ENCODE assay signal across 21 cellular contexts in the genomic region with DNA sequence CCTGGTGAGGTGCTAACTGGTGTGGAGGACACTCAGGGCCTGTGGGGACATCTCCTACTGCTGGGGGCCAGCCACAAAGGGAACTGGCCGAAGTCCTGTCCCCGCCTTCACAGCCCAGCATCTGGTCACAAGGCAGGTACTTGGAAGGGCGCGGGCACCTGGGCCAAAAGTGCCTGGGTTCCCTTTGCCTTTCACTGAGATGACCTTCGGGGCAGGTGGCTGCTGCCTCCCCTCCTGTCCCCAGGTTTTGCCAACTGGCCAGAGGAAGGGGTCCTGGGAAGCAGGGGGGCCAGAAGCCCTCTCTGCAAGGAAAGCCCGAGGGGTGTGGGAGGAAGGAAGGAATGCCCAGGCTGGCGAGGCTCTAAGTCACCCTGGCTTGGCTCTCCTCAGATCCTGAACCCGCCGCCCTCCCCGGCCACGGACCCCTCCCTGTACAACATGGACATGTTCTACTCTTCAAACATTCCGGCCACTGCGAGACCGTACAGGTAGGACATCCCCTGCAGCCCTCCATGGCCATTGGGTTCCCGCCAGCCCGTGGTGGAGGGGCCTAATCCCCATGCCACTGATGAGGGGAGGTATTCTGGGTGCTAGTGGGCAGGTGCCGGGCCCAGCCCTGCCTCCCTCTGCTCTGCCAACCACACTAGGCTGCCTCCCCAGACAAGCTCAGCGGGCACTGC. TPM values are rescaled to one million over a fixed set of nuclear protein-coding genes. Genes with fewer than 3 reads are reported as not detected.
DNase-seq lines count a peak whose midpoint lies in the region; ATAC-seq and TF ChIP-seq lines count a peak whose summit lies in the region.
"Had no signal": no experiment of that assay in that cellular context is flagged by ENCODE, and none has a peak within 500 bp of the region (broad histone marks: within the 10 kb centered on the region; RNA-seq: fewer than 3 reads in every experiment).

No MANE protein-coding gene starts in this region.

- no peaks in the 10 kb centered on the region for H3K9me3 Mint-ChIP-seq in H9
- H3K9me3 Mint-ChIP-seq in effector memory CD8-positive, alpha-beta T cell: no peaks in the 10 kb centered on the region
- H3K9me3 Mint-ChIP-seq: CD8-positive, alpha-beta T cell had no signal

- H3K9me3 ChIP-seq in H9 (ENCODE audit: control insufficient read depth, low read depth, low read length): no peaks in the 10 kb centered on the region
- H3K9me3 ChIP-seq in osteoblast (ENCODE audit: low read depth, low read length): no peaks in the 10 kb centered on the region
- no peaks in the 10 kb centered on the region for H3K9me3 ChIP-seq in GM23248 (ENCODE audit: low read depth)
- H3K9me3 ChIP-seq: Peyer's patch had no signal

- H3K23ac ChIP-seq in H9 (ENCODE audit: insufficient read length, low read depth, low read length): no peak overlapping the region

- H4K8ac ChIP-seq in H9 (replicated peaks; ENCODE audit: insufficient read length, low read depth, low read length): no peak overlapping the region

- no peaks in the 10 kb centered on the region for H3K27me3 Mint-ChIP-seq in H9 (ENCODE audit: low read depth)
- no peaks in the 10 kb centered on the region for H3K27me3 Mint-ChIP-seq in effector memory CD8-positive, alpha-beta T cell

- H4K91ac ChIP-seq in H9 (ENCODE audit: insufficient read length, low read depth, low read length): no peak overlapping the region

- no peak overlapping the region for H3K4me3 Mint-ChIP-seq in H9
- H3K4me3 Mint-ChIP-seq in effector memory CD8-positive, alpha-beta T cell: no peak overlapping the region
- H3K4me3 Mint-ChIP-seq: CD8-positive, alpha-beta T cell had no signal

- peak overlapping the region in 2 of 3 experiments; percentile 20 to 67; a peak in 1 of 7 replicates for H3K27ac Mint-ChIP-seq in H9
- no peak overlapping the region for H3K27ac Mint-ChIP-seq in effector memory CD8-positive, alpha-beta T cell
- H3K27ac Mint-ChIP-seq: CD8-positive, alpha-beta T cell had no signal

- no peaks in the 10 kb centered on the region for H3K9me2 ChIP-seq in GM23248 (ENCODE audit: insufficient read depth)

- H3K23me2 ChIP-seq in H9 (ENCODE audit: insufficient read length, low read depth, low read length, poor library complexity, severe bottlenecking): no peaks in the 10 kb centered on the region

- H2BK15ac ChIP-seq in H9 (ENCODE audit: low read depth, low read length): no peak overlapping the region

- no peak overlapping the region for H2BK20ac ChIP-seq in H9 (ENCODE audit: low read depth, low read length, poor library complexity, severe bottlenecking)

- TF ChIP-seq CTCF in H9 (conservative IDR thresholded peaks at IDR 0.05): no peak
- TF ChIP-seq CTCF in osteoblast (IDR thresholded peaks at IDR 0.05; ENCODE audit: extremely low read depth, low read depth, low read length): no peak

- peaks cover 18 to 30% (median 26%) of the 10 kb centered on the region in 3 experiments for H3K36me3 Mint-ChIP-seq in H9 (ENCODE audit: insufficient read depth in 1 of 3, low read depth in 3 of 3)
- no peaks in the 10 kb centered on the region for H3K36me3 Mint-ChIP-seq in effector memory CD8-positive, alpha-beta T cell (ENCODE audit: insufficient read depth)
- H3K36me3 Mint-ChIP-seq: CD8-positive, alpha-beta T cell had no signal

- DNase-seq in DMS53 (lab: John Stamatoyannopoulos, UW) (peak; percentile 52), DMS53 treated with DMSO at 0.1 percent for 48 hours (lab: John Stamatoyannopoulos, UW; ENCODE audit: unreplicated experiment) (no peak), H9 (no peak), left lobe of liver (ENCODE audit: low spot score) (no peak), osteoblast (ENCODE audit: insufficient read length, low spot score, missing footprints) (peak; percentile 15), GDM1 (lab: John Stamatoyannopoulos, UW) (no peak), GM23248 (no peak)
- no peak for DNase-seq in effector memory CD8-positive, alpha-beta T cell
- DNase-seq: H7, IMR-90, Karpas-422, MM.1S, NCI-H1092 treated with DMSO at 0.1 percent for 48 hours, NCI-H1694, NCI-H2107, NCI-H2227 treated with DMSO at 0.1 percent for 48 hours, NCI-H524 treated with DMSO at 0.1 percent for 48 hours, SIG-M5 had no signal

- H3K4ac ChIP-seq in H9 (ENCODE audit: low read depth, low read length): no peak overlapping the region

- H3K4me3 ChIP-seq in osteoblast (ENCODE audit: insufficient read depth, low read length) (no peak overlapping the region), GM23248 (no peak overlapping the region)
- H3K4me3 ChIP-seq: Peyer's patch had no signal

- WGBS in H9 (ENCODE audit: extremely low coverage, insufficient read length, low lambda C conversion rate): no CpG with 5 or more reads among the region's 18 CpGs
- 85 to 88% methylated on average over 18 of the region's 18 CpGs for WGBS in GM23248 (ENCODE audit: low coverage in 1 of 2, low lambda C conversion rate in 2 of 2, missing lambda C conversion rate in 2 of 2), 2 experiments

- H3T11ph ChIP-seq in H9 (ENCODE audit: low read length): no peak overlapping the region

- no peak overlapping the region for H2AFZ ChIP-seq in H9 (ENCODE audit: low read length)
- H2AFZ ChIP-seq in osteoblast (ENCODE audit: low read length): no peak overlapping the region
- H2AFZ ChIP-seq in GM23248: no peak overlapping the region

- peak; percentile 13 for ATAC-seq in left lobe of liver
- no peak for ATAC-seq in effector memory CD8-positive, alpha-beta T cell (replicated peaks)

- no peak overlapping the region for H2BK12ac ChIP-seq in H9 (ENCODE audit: insufficient read length, low read depth, low read length)

- 0 out of 2 replicates have a peak, but pooled peaks cover 6% of the 10 kb centered on the region for H3F3A ChIP-seq in GM23248 (ENCODE audit: insufficient read depth)

- no peak overlapping the region for H3K18ac ChIP-seq in H9 (ENCODE audit: insufficient read length, low read depth, low read length)

- H3K4me1 ChIP-seq in H9 (ENCODE audit: insufficient read depth, low read length) (no peaks in the 10 kb centered on the region), osteoblast (ENCODE audit: insufficient read depth, low read length) (peaks cover 5% of the 10 kb centered on the region), GM23248 (ENCODE audit: insufficient read depth) (0 out of 2 replicates have a peak, but pooled peaks cover 5% of the 10 kb centered on the region)

- H3K56ac ChIP-seq in H9 (ENCODE audit: insufficient read length, low read depth, low read length): no peak overlapping the region

- H3K27ac ChIP-seq in H9 (ENCODE audit: insufficient read length, low read depth, low read length): no peak overlapping the region
- H3K27ac ChIP-seq in osteoblast (ENCODE audit: low read depth, low read length): no peak overlapping the region
- H3K27ac ChIP-seq in GM23248: no peak overlapping the region
- H3K27ac ChIP-seq: 22Rv1, Peyer's patch had no signal

- H2BK120ac ChIP-seq in H9 (ENCODE audit: low read depth, low read length, poor library complexity, severe bottlenecking): no peak overlapping the region

- no peak overlapping the region for H4K5ac ChIP-seq in H9 (ENCODE audit: insufficient read length, low read depth, low read length)

- H3K14ac ChIP-seq in H9 (ENCODE audit: insufficient read depth, low read length): no peak overlapping the region

- no peak overlapping the region for H2BK5ac ChIP-seq in H9 (ENCODE audit: insufficient read length, low read length)

- no peaks in the 10 kb centered on the region for H3K79me1 ChIP-seq in H9 (ENCODE audit: insufficient read depth, low read depth, low read length, poor library complexity, severe bottlenecking)

- H3K4me2 ChIP-seq in H9 (ENCODE audit: insufficient read depth, insufficient read length, low read length): no peak overlapping the region
- H3K4me2 ChIP-seq in osteoblast (ENCODE audit: insufficient read depth, low read length): no peak overlapping the region
- no peak overlapping the region for H3K4me2 ChIP-seq in GM23248 (ENCODE audit: unreplicated experiment)

- H3K4me1 Mint-ChIP-seq in H9: peaks cover 14 to 17% of the 10 kb centered on the region in 2 experiments
- peaks cover 0 to 6% of the 10 kb centered on the region in 2 donors for H3K4me1 Mint-ChIP-seq in effector memory CD8-positive, alpha-beta T cell (ENCODE audit: low read depth in 2 of 2)

- H4K20me1 ChIP-seq in H9 (ENCODE audit: control insufficient read depth, insufficient read depth, insufficient read length) (no peaks in the 10 kb centered on the region), osteoblast (ENCODE audit: insufficient read depth, low read length) (no peaks in the 10 kb centered on the region), GM23248 (ENCODE audit: insufficient read depth) (no peaks in the 10 kb centered on the region)

- H3K79me2 ChIP-seq in H9 (ENCODE audit: insufficient read depth, low read length) (no peaks in the 10 kb centered on the region), osteoblast (ENCODE audit: insufficient read depth, low read length) (no peaks in the 10 kb centered on the region), GM23248 (ENCODE audit: insufficient read depth) (no peaks in the 10 kb centered on the region)

- H3K27me3 ChIP-seq in H9 (ENCODE audit: insufficient read depth, low read length) (no peaks in the 10 kb centered on the region), osteoblast (ENCODE audit: insufficient read depth, low read length) (no peaks in the 10 kb centered on the region), GM23248 (replicated peaks; ENCODE audit: insufficient read depth) (no peaks in the 10 kb centered on the region)
- H3K27me3 ChIP-seq: Peyer's patch had no signal

- H3K36me3 ChIP-seq in osteoblast (ENCODE audit: insufficient read depth, low read length): no peaks in the 10 kb centered on the region
- H3K36me3 ChIP-seq in GM23248 (ENCODE audit: low read depth): no peaks in the 10 kb centered on the region

- H2AK5ac ChIP-seq in H9 (ENCODE audit: insufficient read length, low read length): no peak overlapping the region

- H3K9ac ChIP-seq in H9 (ENCODE audit: extremely low read depth, insufficient read length, low read length) (no peak overlapping the region), GM23248 (no peak overlapping the region)

- in situ Hi-C loops in GM23248 (cut with MboI): no loop called here

RNA-seq across cellular contexts. Expression of a gene that starts 14.4 kb away (rescaled TPM):
- total RNA-seq in H9 (2021) (138 and 139 TPM in 2 replicates), left lobe of liver (35.1 TPM), osteoblast (131 and 151 TPM in 2 replicates)
- 71.2 and 96.0 TPM in 2 replicates for total RNA-seq in GM23248 (2014; rRNA removed; shearing (Covaris generic))
- 47.5 and 47.9 TPM in 2 replicates for polyA plus RNA-seq in GM23248 (2016; fragmentation: Nextera tagmentation; extraction: Ambion mirVana)

Comparison
In these comparisons a context has a peak if more than half of its experiments do, and no peak if none do; other contexts are left out.
1. DNase-seq: peak in DMS53 (single experiment) and osteoblast (single experiment); none in DMS53 treated with DMSO at 0.1 percent for 48 hours (single experiment), H9 (single experiment), left lobe of liver (single experiment), effector memory CD8-positive, alpha-beta T cell (0 of 3), GDM1 (single experiment) and GM23248 (single experiment).
2. H3K27ac Mint-ChIP-seq: peak in H9 (2 of 3); none in effector memory CD8-positive, alpha-beta T cell (0 of 2).